Comparison of ENCODE assay signal across 26 cellular contexts in the genomic region with DNA sequence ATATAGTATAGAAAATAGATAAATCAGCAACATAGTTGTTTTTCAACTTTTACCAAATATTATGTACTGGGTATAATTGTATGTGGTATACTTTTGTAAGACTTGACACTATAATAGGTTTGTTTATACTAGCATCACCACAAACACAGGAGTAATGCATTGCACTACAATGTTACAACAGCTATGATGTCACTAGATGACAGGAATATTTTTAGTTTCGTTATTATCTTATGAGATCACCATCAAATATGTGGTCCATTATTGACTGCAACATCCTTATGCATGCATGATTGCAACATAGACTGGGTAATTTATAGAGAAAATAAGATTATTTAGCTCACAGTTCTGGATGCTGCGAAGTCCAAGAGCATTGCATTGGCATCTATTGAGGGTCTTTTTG.
"Had no signal": no experiment of that assay in that cellular context is flagged by ENCODE, and none has a peak within 500 bp of the region (broad histone marks: within the 10 kb centered on the region; RNA-seq: fewer than 3 reads in every experiment).

No MANE protein-coding gene starts in this region.

- ATAC-seq: natural killer cell; sciatic nerve; stimulated activated effector memory CD8-positive, alpha-beta T cell treated with anti-CD3 and anti-CD28 coated beads, Interleukin-12 subunit alpha, Interleukin-12 subunit beta, amount 100 ng/mL, for 72 hours had no signal

- H2AFZ ChIP-seq: neural progenitor cell had no signal

- H3K4me2 ChIP-seq: neural progenitor cell had no signal

- H3K9me3 ChIP-seq: neutrophil, ovary, suprapubic skin, thoracic aorta, uterus had no signal

- H3K9ac ChIP-seq: neural progenitor cell had no signal

- H3K4me1 ChIP-seq: left ventricle myocardium inferior, neural progenitor cell, right atrium auricular region, suprapubic skin, tibial nerve, uterus had no signal

- DNase-seq: hypothalamus; immature natural killer cell; kidney; left ventricle myocardium inferior; mesendoderm; naive B cell; natural killer cell; nephron progenitor cell; ovary; stimulated activated CD4-positive, alpha-beta T cell treated with anti-CD3 and anti-CD28 coated beads, Interleukin-12 subunit alpha, Interleukin-12 subunit beta, amount 100 ng/mL, for 4 hours; stimulated activated CD4-positive, alpha-beta T cell treated with anti-CD3 and anti-CD28 coated beads, Interleukin-15, amount 100 ng/mL, for 24 hours; stimulated activated CD4-positive, alpha-beta T cell treated with anti-CD3 and anti-CD28 coated beads, Interleukin-2, amount 100 ng/mL, for 24 hours; stimulated activated CD4-positive, alpha-beta T cell treated with anti-CD3 and anti-CD28 coated beads, Interleukin-4, amount 100 ng/mL, for 24 hours; stimulated activated naive CD4-positive, alpha-beta T cell; uterus had no signal

- H3K36me3 ChIP-seq: left ventricle myocardium inferior, neutrophil, ovary, right atrium auricular region, suprapubic skin, thoracic aorta, tibial nerve, uterus had no signal

- H3K27ac ChIP-seq: left ventricle myocardium inferior, neural progenitor cell, neutrophil, ovary, right atrium auricular region, skin epidermis, suprapubic skin, thoracic aorta, tibial nerve, uterus had no signal

- H3K4me3 ChIP-seq: left ventricle myocardium inferior, lung, neural progenitor cell, ovary, right atrium auricular region, skin epidermis, suprapubic skin, thoracic aorta, tibial nerve, uterus had no signal

- FAIRE-seq: islet of Langerhans, kidney had no signal

- H3K27me3 ChIP-seq: neural progenitor cell, neutrophil, ovary, right atrium auricular region, suprapubic skin, tibial nerve, uterus had no signal
